8 cellular contexts compared by ENCODE assay signal in genomic region chr3:120559228-120560061, GRCh38. TPM values are rescaled to one million over a fixed set of nuclear protein-coding genes. Genes with fewer than 3 reads are reported as not detected.
A peak's percentile ranks its signal among the peaks of the same experiment; 100 is the strongest.
DNase-seq lines count a peak whose midpoint lies in the region; ATAC-seq, FAIRE-seq and TF ChIP-seq lines count a peak whose summit lies in the region.

No MANE protein-coding gene starts in this region.

- no peak for TF ChIP-seq POLR2A in gastroesophageal sphincter (IDR thresholded peaks at IDR 0.05)

- H3K4me3 ChIP-seq in gastroesophageal sphincter, result peak overlapping the region; percentile 46 to 49

- CTCF ChIA-PET in activated CD8-positive, alpha-beta T cell treated with anti-CD3 and anti-CD28 coated beads, Interleukin-2, amount 10 ng/mL, durations not matched to agents 7 days and 5 days (lab: Charles Lee), result interaction anchor here (0.6 to 5.4 kb wide), 32 partner anchors 9 to 1675 kb away, joined by 3 to 134 read pairs (median 4); partner anchors contain the start of gene NDUFB4

- WGBS in gastroesophageal sphincter (ENCODE audit: low coverage in 1 of 2), 2 donors, result 0 to 10% methylated on average over 4 to 9 of the region's 15 CpGs

- H3K9me3 Mint-ChIP-seq in activated T-cell treated with anti-CD3 and anti-CD28 coated beads, Interleukin-2, amount 50 U/mL, for 24 hours, result no peaks in the 10 kb centered on the region
- no peaks in the 10 kb centered on the region for H3K9me3 Mint-ChIP-seq in activated CD8-positive, alpha-beta T cell treated with anti-CD3 and anti-CD28 coated beads, Interleukin-2, amount 10 ng/mL, durations not matched to agents 7 days and 5 days (ENCODE audit: insufficient read depth)

- TF ChIP-seq CTCF in gastroesophageal sphincter (IDR thresholded peaks at IDR 0.05) (peak in 1 of 4 experiments; percentile 30), omental fat pad (IDR thresholded peaks at IDR 0.05) (no peak)

- H3K27me3 ChIP-seq in gastroesophageal sphincter, result no peaks in the 10 kb centered on the region

- H3K4me1 Mint-ChIP-seq in activated T-cell treated with anti-CD3 and anti-CD28 coated beads, Interleukin-2, amount 50 U/mL, for 24 hours (ENCODE audit: low read depth), result peaks cover 20% of the 10 kb centered on the region
- peaks cover 11% of the 10 kb centered on the region for H3K4me1 Mint-ChIP-seq in activated CD8-positive, alpha-beta T cell treated with anti-CD3 and anti-CD28 coated beads, Interleukin-2, amount 10 ng/mL, durations not matched to agents 7 days and 5 days (ENCODE audit: low read depth)

- H3K36me3 Mint-ChIP-seq in activated T-cell treated with anti-CD3 and anti-CD28 coated beads, Interleukin-2, amount 50 U/mL, for 24 hours (ENCODE audit: low read depth), result no peaks in the 10 kb centered on the region
- no peaks in the 10 kb centered on the region for H3K36me3 Mint-ChIP-seq in activated CD8-positive, alpha-beta T cell treated with anti-CD3 and anti-CD28 coated beads, Interleukin-2, amount 10 ng/mL, durations not matched to agents 7 days and 5 days (ENCODE audit: low read depth)

- no peak for FAIRE-seq in frontal cortex (lab: Jason Lieb, UNC)

- peaks cover 12% of the 10 kb centered on the region for H3K27me3 Mint-ChIP-seq in activated T-cell treated with anti-CD3 and anti-CD28 coated beads, Interleukin-2, amount 50 U/mL, for 24 hours
- H3K27me3 Mint-ChIP-seq in activated CD8-positive, alpha-beta T cell treated with anti-CD3 and anti-CD28 coated beads, Interleukin-2, amount 10 ng/mL, durations not matched to agents 7 days and 5 days (ENCODE audit: low read depth), result peaks cover 3% of the 10 kb centered on the region

- ATAC-seq in HG02759 (IDR thresholded peaks at IDR 0.05; ENCODE audit: unreplicated experiment) (peak; percentile 32), gastroesophageal sphincter (peak; percentile 37), omental fat pad (ENCODE audit: low FRiP score) (peak; percentile 49)
- ATAC-seq in activated CD8-positive, alpha-beta T cell treated with anti-CD3 and anti-CD28 coated beads, Interleukin-2, amount 10 ng/mL, durations not matched to agents 7 days and 5 days, result peak; percentile 40

- TF ChIP-seq EP300 in gastroesophageal sphincter (IDR thresholded peaks at IDR 0.05), result no peak

- H3K27ac Mint-ChIP-seq in activated T-cell treated with anti-CD3 and anti-CD28 coated beads, Interleukin-2, amount 50 U/mL, for 24 hours, result peak overlapping the region; percentile 65
- no peak overlapping the region for H3K27ac Mint-ChIP-seq in activated CD8-positive, alpha-beta T cell treated with anti-CD3 and anti-CD28 coated beads, Interleukin-2, amount 10 ng/mL, durations not matched to agents 7 days and 5 days

- POLR2A ChIA-PET in activated CD8-positive, alpha-beta T cell treated with anti-CD3 and anti-CD28 coated beads, Interleukin-2, amount 10 ng/mL, durations not matched to agents 7 days and 5 days (lab: Charles Lee), result interaction anchor here (0.5 to 1.5 kb wide), 4 partner anchors 9 to 665 kb away, joined by 3 to 5 read pairs (median 4); no protein-coding TSS in a partner anchor

- no peaks in the 10 kb centered on the region for H3K9me3 ChIP-seq in gastroesophageal sphincter

- peak overlapping the region; percentile 66 for H3K4me3 Mint-ChIP-seq in activated T-cell treated with anti-CD3 and anti-CD28 coated beads, Interleukin-2, amount 50 U/mL, for 24 hours
- H3K4me3 Mint-ChIP-seq in activated CD8-positive, alpha-beta T cell treated with anti-CD3 and anti-CD28 coated beads, Interleukin-2, amount 10 ng/mL, durations not matched to agents 7 days and 5 days, result peak overlapping the region; percentile 31

- DNase-seq in activated T-cell treated with anti-CD3 and anti-CD28 coated beads, Interleukin-2, amount 50 U/mL, for 24 hours, result no peak
- DNase-seq in activated T-cell treated with anti-CD3 and anti-CD28 coated beads, Interleukin-2, amount 50 U/mL, for 1 hour, result no peak
- peak; percentile 71 for DNase-seq in NCI-H1436 (lab: John Stamatoyannopoulos, UW)
- no peak for DNase-seq in activated CD8-positive, alpha-beta T cell treated with anti-CD3 and anti-CD28 coated beads, Interleukin-2, amount 10 ng/mL, durations not matched to agents 7 days and 5 days
- no peak for DNase-seq in omental fat pad (ENCODE audit: low spot score)
- DNase-seq in frontal cortex (ENCODE audit: low spot score in 2 of 2), result no peak

- peak overlapping the region; percentile 78 to 86 (median 84) for H3K27ac ChIP-seq in gastroesophageal sphincter

- H3K4me1 ChIP-seq in gastroesophageal sphincter, result peaks cover 2 to 68% (median 29%) of the 10 kb centered on the region in 3 donors

- no peaks in the 10 kb centered on the region for H3K36me3 ChIP-seq in gastroesophageal sphincter

RNA-seq across cellular contexts. Expression of gene NDUFB4, which starts 36.7 kb away (rescaled TPM):
- total RNA-seq in activated CD8-positive, alpha-beta T cell treated with anti-CD3 and anti-CD28 coated beads, Interleukin-2, amount 10 ng/mL, durations not matched to agents 7 days and 5 days, result 100 to 1,000 TPM; 119 to 124 TPM
- total RNA-seq in gastroesophageal sphincter, result 100 to 1,000 TPM; 123 to 230 (median 151) TPM
- total RNA-seq in omental fat pad, result 100 to 1,000 TPM in 1 of 4 donors, 10 to 100 TPM in 3; 54.9 to 109 (median 74.1) TPM
- 30.2 TPM for total RNA-seq in frontal cortex
